ENCODE assay signal across 7 cellular contexts in genomic region chr11:71144736-71145135, GRCh38.
"Had no signal": no experiment of that assay in that cellular context is flagged by ENCODE, and none has a peak within 500 bp of the region (broad histone marks: within the 10 kb centered on the region; RNA-seq: fewer than 3 reads in every experiment).

No MANE protein-coding gene starts in this region.

- H3K4me3 ChIP-seq: GM23338, K562 had no signal

- ATAC-seq: GM23338 had no signal

- FAIRE-seq: H1, H54 had no signal

- DNase-seq: H9, HCEC 1CT, IMR-90 had no signal

- H3K27ac Mint-ChIP-seq: GM23338 had no signal

- H3K4me3 Mint-ChIP-seq: GM23338, H9 had no signal

- H3K9me3 Mint-ChIP-seq: GM23338, H9 had no signal
